13 cellular contexts compared by ENCODE assay signal in genomic region chr7:158758563-158759244, GRCh38.
"Had no signal": no experiment of that assay in that cellular context is flagged by ENCODE, and none has a peak within 500 bp of the region (broad histone marks: within the 10 kb centered on the region; RNA-seq: fewer than 3 reads in every experiment).

No MANE protein-coding gene starts in this region.

- H3K9me3 Mint-ChIP-seq: activated naive CD8-positive, alpha-beta T cell treated with anti-CD3 and anti-CD28 coated beads for 36 hours had no signal

- H3K27ac Mint-ChIP-seq: activated naive CD8-positive, alpha-beta T cell treated with anti-CD3 and anti-CD28 coated beads for 36 hours had no signal

- H3K27me3 Mint-ChIP-seq: activated naive CD8-positive, alpha-beta T cell treated with anti-CD3 and anti-CD28 coated beads for 36 hours; naive thymus-derived CD4-positive, alpha-beta T cell had no signal

- H3K4me3 Mint-ChIP-seq: activated naive CD8-positive, alpha-beta T cell treated with anti-CD3 and anti-CD28 coated beads for 36 hours; naive thymus-derived CD4-positive, alpha-beta T cell had no signal

- DNase-seq: activated CD4-positive, alpha-beta T cell treated with anti-CD3 and anti-CD28 coated beads, Interleukin-2, amount 50 U/mL, for 48 hours; activated naive CD8-positive, alpha-beta T cell treated with anti-CD3 and anti-CD28 coated beads for 36 hours; amygdala; body of pancreas; central memory CD4-positive, alpha-beta T cell; hippocampal formation; kidney; left ventricle myocardium inferior; mucosa of descending colon; naive thymus-derived CD4-positive, alpha-beta T cell; stimulated activated CD4-positive, alpha-beta T cell treated with anti-CD3 and anti-CD28 coated beads, Interleukin-1b, Interleukin-23, amount 100 ng/mL, for 48 hours; tibial artery had no signal

- ATAC-seq: body of pancreas; esophagus mucosa; mucosa of descending colon; naive thymus-derived CD4-positive, alpha-beta T cell had no signal
